ENCODE assay signal across 18 cellular contexts in the genomic region with DNA sequence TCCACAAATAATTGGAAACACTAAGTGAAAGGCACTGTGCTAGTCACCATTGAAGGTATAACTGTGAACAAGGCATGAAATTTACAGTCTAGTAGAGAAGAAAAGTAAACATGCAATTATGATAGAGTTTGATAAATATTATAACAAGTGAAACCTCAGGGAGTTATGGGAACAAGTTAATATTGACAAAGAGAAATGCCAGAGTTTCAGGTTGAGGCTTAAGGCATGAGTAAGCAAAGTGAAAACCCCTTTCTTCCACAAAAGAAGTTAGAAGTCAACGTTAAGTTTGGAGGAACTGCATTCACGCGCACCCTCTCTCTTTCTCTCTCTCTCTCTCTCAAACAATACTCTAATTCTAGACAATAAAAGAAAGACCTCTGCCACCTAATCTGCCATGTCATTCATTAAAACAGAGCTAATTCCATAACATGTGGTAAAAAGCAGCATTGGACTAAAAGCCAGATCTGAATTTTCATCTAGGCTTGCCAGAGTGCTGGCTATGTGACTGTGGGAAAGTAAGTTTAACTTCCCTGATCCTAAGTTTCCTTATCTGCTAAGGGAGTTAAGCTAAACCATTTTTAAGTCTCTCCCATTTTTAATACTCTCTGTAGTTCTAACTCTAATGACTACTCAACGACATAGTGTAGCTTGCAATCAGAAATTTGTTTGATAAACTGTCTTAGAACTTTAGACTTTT. TPM values are rescaled to one million over a fixed set of nuclear protein-coding genes. Genes with fewer than 3 reads are reported as not detected.
A peak's percentile ranks its signal among the peaks of the same experiment; 100 is the strongest.
DNase-seq lines count a peak whose midpoint lies in the region; ATAC-seq, FAIRE-seq and TF ChIP-seq lines count a peak whose summit lies in the region.
"Had no signal": no experiment of that assay in that cellular context is flagged by ENCODE, and none has a peak within 500 bp of the region (broad histone marks: within the 10 kb centered on the region; RNA-seq: fewer than 3 reads in every experiment).

No MANE protein-coding gene starts in this region.

- DNase-seq in NCI-H82 (lab: John Stamatoyannopoulos, UW) (peak; percentile 24), NCI-H82 treated with DMSO at 0.1 percent for 48 hours (lab: John Stamatoyannopoulos, UW; ENCODE audit: unreplicated experiment) (no peak), astrocyte of the hippocampus (ENCODE audit: low read depth, low spot score) (peak; percentile 55), left lung (no peak), esophagus squamous epithelium (lab: John Stamatoyannopoulos, UW) (no peak), AG20443 (ENCODE audit: low spot score) (no peak), D721Med (ENCODE audit: insufficient read length, low spot score) (no peak), foreskin keratinocyte (no peak)
- DNase-seq: BE2C; CD4-positive, CD25-positive, alpha-beta regulatory T cell; COR-L47; NCI-H1417 treated with DMSO at 0.1 percent for 48 hours; NCI-H187 treated with DMSO at 0.1 percent for 48 hours; NCI-H2227 treated with DMSO at 0.1 percent for 48 hours; NCI-H524 treated with DMSO at 0.1 percent for 48 hours had no signal

- TF ChIP-seq CTCF in left lung (IDR thresholded peaks at IDR 0.05) (no peak), esophagus squamous epithelium (IDR thresholded peaks at IDR 0.05) (no peak), D721Med (IDR thresholded peaks at IDR 0.05; ENCODE audit: insufficient read depth, missing control alignments) (no peak), foreskin keratinocyte (conservative IDR thresholded peaks at IDR 0.05) (no peak)

- 28 to 45% methylated on average over 4 of the region's 4 CpGs for WGBS in esophagus squamous epithelium, 2 donors

- H3K36me3 ChIP-seq in left lung (no peaks in the 10 kb centered on the region), esophagus squamous epithelium (no peaks in the 10 kb centered on the region)
- H3K36me3 ChIP-seq: BE2C had no signal

- H3K4me3 ChIP-seq in left lung (no peak overlapping the region), esophagus squamous epithelium (no peak overlapping the region)

- no peak overlapping the region for H3K27ac ChIP-seq in left lung
- H3K27ac ChIP-seq in esophagus squamous epithelium = no peak overlapping the region
- H3K27ac ChIP-seq in foreskin keratinocyte = no peak overlapping the region

- H3K27me3 ChIP-seq in left lung (no peaks in the 10 kb centered on the region), esophagus squamous epithelium (no peaks in the 10 kb centered on the region), foreskin keratinocyte (no peaks in the 10 kb centered on the region)
- H3K27me3 ChIP-seq: BE2C had no signal

- no peaks in the 10 kb centered on the region for H3K4me1 ChIP-seq in left lung
- no peaks in the 10 kb centered on the region for H3K4me1 ChIP-seq in esophagus squamous epithelium
- no peaks in the 10 kb centered on the region for H3K4me1 ChIP-seq in foreskin keratinocyte
- H3K4me1 ChIP-seq: BE2C had no signal

- FAIRE-seq in D721Med (lab: Jason Lieb, UNC) = no peak
- FAIRE-seq: HepG2, RCC 7860 had no signal

- ATAC-seq in left lung (peak; percentile 24), foreskin keratinocyte (no peak)
- ATAC-seq: HepG2, Right ventricle myocardium inferior had no signal

- intact Hi-C loops in left lung (cut with DNase I) = no loop called here
- intact Hi-C loops in esophagus squamous epithelium (cut with DNase I) = no loop called here

- TF ChIP-seq POLR2A in esophagus squamous epithelium (IDR thresholded peaks at IDR 0.05) = no peak

- H3K9me3 ChIP-seq in left lung (no peaks in the 10 kb centered on the region), esophagus squamous epithelium (no peaks in the 10 kb centered on the region)
- H3K9me3 ChIP-seq: BE2C had no signal

RNA-seq across cellular contexts. Expression of a gene that starts 22.0 kb away (rescaled TPM):
- under 1 TPM; 0.09 to 0.16 TPM for total RNA-seq in left lung
- total RNA-seq in esophagus squamous epithelium = 10 to 100 TPM in 1 of 4 donors, 1 to 10 TPM in 1, under 1 TPM in 2; 0.19 to 12.8 (median 2.6) TPM
- total RNA-seq in foreskin keratinocyte = 0.10 and 1.4 TPM in 2 replicates
- polyA plus RNA-seq in foreskin keratinocyte = 0.01 and 0.46 TPM in 2 replicates

Comparison
In these comparisons a context has a peak if more than half of its experiments do, and no peak if none do; other contexts are left out.
1. DNase-seq: peak in NCI-H82 (single experiment) and astrocyte of the hippocampus (single experiment); none in NCI-H82 treated with DMSO at 0.1 percent for 48 hours (single experiment), left lung (0 of 2), esophagus squamous epithelium (single experiment), AG20443 (single experiment), D721Med (single experiment) and foreskin keratinocyte (0 of 2).